20 cellular contexts compared by ENCODE assay signal in genomic region chr3:50123394-50124361, GRCh38. TPM values are rescaled to one million over a fixed set of nuclear protein-coding genes. Genes with fewer than 3 reads are reported as not detected.
DNase-seq lines count a peak whose midpoint lies in the region; ATAC-seq, FAIRE-seq and TF ChIP-seq lines count a peak whose summit lies in the region.
"Had no signal": no experiment of that assay in that cellular context is flagged by ENCODE, and none has a peak within 500 bp of the region (broad histone marks: within the 10 kb centered on the region; RNA-seq: fewer than 3 reads in every experiment).

No MANE protein-coding gene starts in this region.

- H3K9ac ChIP-seq in PC-3 (ENCODE audit: low read length) (no peak overlapping the region), keratinocyte (ENCODE audit: control insufficient read depth, extremely low read depth, insufficient read depth, low read length) (no peak overlapping the region)

- 0 out of 2 replicates have a peak, but pooled peaks have one; percentile 2 for ATAC-seq in PC-3
- ATAC-seq: activated CD4-positive, CD25-positive, alpha-beta regulatory T cell treated with anti-CD3 and anti-CD28 coated beads, Interleukin-2, amount 50 U/mL, for 24 hours; heart right ventricle; left lobe of liver; naive thymus-derived CD4-positive, alpha-beta T cell; right cardiac atrium had no signal

- H3K9me3 ChIP-seq in PC-3 (ENCODE audit: low read length) (no peaks in the 10 kb centered on the region), keratinocyte (ENCODE audit: control insufficient read depth, low read depth, low read length) (no peaks in the 10 kb centered on the region)
- H3K9me3 ChIP-seq: heart right ventricle had no signal

- H3K79me2 ChIP-seq in PC-3 (ENCODE audit: low read length) = no peaks in the 10 kb centered on the region
- no peaks in the 10 kb centered on the region for H3K79me2 ChIP-seq in keratinocyte (ENCODE audit: control insufficient read depth, insufficient read depth, low read length)

- TF ChIP-seq CTCF in PC-3 (conservative IDR thresholded peaks at IDR 0.05; ENCODE audit: low read depth, low read length) (no peak), keratinocyte (optimal IDR thresholded peaks at IDR 0.05 in 1 of 3, IDR thresholded peaks at IDR 0.05 in 1 of 3, conservative IDR thresholded peaks at IDR 0.05 in 1 of 3; ENCODE audit: extremely low read depth in 1 of 3, insufficient read depth in 2 of 3, low read length in 3 of 3) (no peak)

- H2AFZ ChIP-seq in PC-3 (ENCODE audit: low read length) (no peak overlapping the region), keratinocyte (ENCODE audit: control insufficient read depth, low read length) (no peak overlapping the region)

- BruUV-seq in PC-3 (replicated peaks; lab: Mats Ljungman, UMichigan) = no TSS peak

- POLR2A ChIA-PET in PC-3 (lab: Charles Lee; ENCODE audit: unreplicated experiment) = interaction anchor here (0.5 to 0.6 kb wide), 2 partner anchors 15 to 24 kb away, joined by 3 read pairs; no protein-coding TSS in a partner anchor

- H3K27ac ChIP-seq in PC-3 (ENCODE audit: low read length) (no peak overlapping the region), keratinocyte (ENCODE audit: control insufficient read depth, insufficient read depth, low read length) (no peak overlapping the region)
- H3K27ac ChIP-seq: 22Rv1, C4-2B, epithelial cell of prostate, heart right ventricle had no signal

- H3K4me2 ChIP-seq in PC-3 (ENCODE audit: low read length) (no peak overlapping the region), keratinocyte (ENCODE audit: control insufficient read depth, extremely low read depth, insufficient read depth, low read depth, low read length) (no peak overlapping the region)

- H3K9me1 ChIP-seq in keratinocyte (ENCODE audit: control insufficient read depth, extremely low read depth, insufficient read depth, low read length) = no peaks in the 10 kb centered on the region

- no peaks in the 10 kb centered on the region for H3K4me1 ChIP-seq in PC-3 (ENCODE audit: insufficient read depth, low read length)
- peaks cover 21% of the 10 kb centered on the region for H3K4me1 ChIP-seq in keratinocyte (ENCODE audit: control insufficient read depth, extremely low read depth, insufficient read depth, low read length)

- dilution Hi-C loops in keratinocyte (cut with MboI; ENCODE audit: extremely low pct_ligation_motif_present, low sequenced_read_pairs) = no loop called here

- intact Hi-C loops in PC-3 (cut with micrococcal nuclease) = loop anchor here (5.0 kb wide), 1 partner anchor 49 kb away; no protein-coding TSS in a partner anchor

- H3K36me3 ChIP-seq in PC-3 (ENCODE audit: low read depth, low read length) (peaks cover 6% of the 10 kb centered on the region; the same call in 1 of the 2 replicates), keratinocyte (ENCODE audit: control insufficient read depth in 2 of 2, extremely low read depth in 1 of 2, insufficient read depth in 2 of 2, low read length in 2 of 2) (peaks cover 10 to 12% of the 10 kb centered on the region in 2 experiments)

- peak; percentile 60 for FAIRE-seq in keratinocyte (lab: Jason Lieb, UNC)
- FAIRE-seq: H54 had no signal

- DNase-seq in DMS 273 (lab: John Stamatoyannopoulos, UW; ENCODE audit: unreplicated experiment) (peak; percentile 33), DMS 273 treated with DMSO at 0.1 percent for 48 hours (lab: John Stamatoyannopoulos, UW) (no peak), PC-3 (no peak), keratinocyte (ENCODE audit: low read depth, low spot score) (no peak), retina (peak; percentile 37), SHP77 treated with DMSO at 0.1 percent for 48 hours (lab: John Stamatoyannopoulos, UW) (no peak), SHP77 (lab: John Stamatoyannopoulos, UW) (no peak)
- no peak for DNase-seq in effector CD4-positive, alpha-beta T cell
- DNase-seq: heart right ventricle; naive thymus-derived CD4-positive, alpha-beta T cell; NCI-H1105; NCI-H446; stimulated activated CD4-positive, alpha-beta T cell treated with anti-CD3 and anti-CD28 coated beads, Interleukin-2, amount 100 ng/mL, for 48 hours had no signal

- H3K4me3 ChIP-seq in PC-3 (ENCODE audit: low read length) (no peak overlapping the region), keratinocyte (ENCODE audit: control insufficient read depth in 2 of 3, extremely low read depth in 1 of 3, insufficient read depth in 2 of 3, low read depth in 1 of 3, low read length in 3 of 3) (no peak overlapping the region)
- H3K4me3 ChIP-seq: heart right ventricle had no signal

- CTCF ChIA-PET in PC-3 (lab: Charles Lee) = no interaction called here

- H3K27me3 ChIP-seq in PC-3 (ENCODE audit: low read length) = no peaks in the 10 kb centered on the region
- H3K27me3 ChIP-seq in keratinocyte (ENCODE audit: control insufficient read depth, extremely low read depth, insufficient read depth, low read length) = no peaks in the 10 kb centered on the region
- H3K27me3 ChIP-seq: heart right ventricle had no signal

- H3F3A ChIP-seq in PC-3 (ENCODE audit: low read length, unreplicated experiment) = no peaks in the 10 kb centered on the region

- H4K20me1 ChIP-seq in PC-3 (ENCODE audit: low read length) = 0 out of 2 replicates have a peak, but pooled peaks cover 4% of the 10 kb centered on the region
- H4K20me1 ChIP-seq in keratinocyte (ENCODE audit: control insufficient read depth, extremely low read depth, insufficient read depth, low read length) = peaks cover 6% of the 10 kb centered on the region

- no peaks in the 10 kb centered on the region for H3K9me2 ChIP-seq in PC-3 (replicated peaks; ENCODE audit: low read length)

RNA-seq across cellular contexts. Expression of gene SEMA3F, which starts 31.4 kb away (rescaled TPM):
- total RNA-seq in PC-3 (2014; rRNA removed) = 47.3 and 50.5 TPM in 2 replicates
- 72.8 to 115 TPM (median 102 TPM) in 3 replicates for polyA plus RNA-seq in keratinocyte
- polyA plus RNA-seq in keratinocyte (2011; ENCODE audit: low read depth) = 60.9 TPM
- 49.7 and 82.2 TPM in 2 replicates for polyA plus RNA-seq in keratinocyte (2011; cell fraction: cytosol; rRNA removed)
- polyA plus RNA-seq in keratinocyte (2011; cell fraction: nucleus; rRNA removed) = 173 and 208 TPM in 2 replicates
- polyA plus RNA-seq in keratinocyte (2012; ENCODE audit: low replicate concordance) = 94.6 and 131 TPM in 2 replicates
- 197 to 339 TPM (median 220 TPM) in 3 replicates for polyA minus RNA-seq in keratinocyte
- 180 TPM for polyA minus RNA-seq in keratinocyte (2011; cell fraction: cytosol; rRNA and poly(A)+ RNA removed)
- polyA minus RNA-seq in keratinocyte (2011; cell fraction: nucleus; rRNA and poly(A)+ RNA removed) = 209 and 249 TPM in 2 replicates
- polyA plus RNA-seq: naive thymus-derived CD4-positive, alpha-beta T cell had no signal

RNA-seq across cellular contexts. Expression of gene RBM5, which starts 35.0 kb away (rescaled TPM):
- 105 and 128 TPM in 2 replicates for total RNA-seq in PC-3 (2014; rRNA removed)
- 73.8 to 167 TPM (median 127 TPM) in 3 replicates for polyA plus RNA-seq in keratinocyte
- 346 TPM for polyA plus RNA-seq in keratinocyte (2011; ENCODE audit: low read depth)
- 37.0 and 38.9 TPM in 2 replicates for polyA plus RNA-seq in keratinocyte (2011; cell fraction: cytosol; rRNA removed)
- polyA plus RNA-seq in keratinocyte (2011; cell fraction: nucleus; rRNA removed) = 296 and 383 TPM in 2 replicates
- polyA plus RNA-seq in keratinocyte (2012; ENCODE audit: low replicate concordance) = 62.4 and 64.9 TPM in 2 replicates
- 80.8 to 241 TPM (median 153 TPM) in 3 replicates for polyA minus RNA-seq in keratinocyte
- polyA minus RNA-seq in keratinocyte (2011; cell fraction: cytosol; rRNA and poly(A)+ RNA removed) = 33.6 TPM
- 104 and 170 TPM in 2 replicates for polyA minus RNA-seq in keratinocyte (2011; cell fraction: nucleus; rRNA and poly(A)+ RNA removed)

Comparison
In these comparisons a context has a peak if more than half of its experiments do, and no peak if none do; other contexts are left out.
1. DNase-seq: peak in DMS 273 (single experiment) and retina (single experiment); none in DMS 273 treated with DMSO at 0.1 percent for 48 hours (single experiment), PC-3 (single experiment), keratinocyte (single experiment), effector CD4-positive, alpha-beta T cell (single experiment), SHP77 treated with DMSO at 0.1 percent for 48 hours (single experiment) and SHP77 (0 of 2).